19 cellular contexts compared by ENCODE assay signal in the genomic region with DNA sequence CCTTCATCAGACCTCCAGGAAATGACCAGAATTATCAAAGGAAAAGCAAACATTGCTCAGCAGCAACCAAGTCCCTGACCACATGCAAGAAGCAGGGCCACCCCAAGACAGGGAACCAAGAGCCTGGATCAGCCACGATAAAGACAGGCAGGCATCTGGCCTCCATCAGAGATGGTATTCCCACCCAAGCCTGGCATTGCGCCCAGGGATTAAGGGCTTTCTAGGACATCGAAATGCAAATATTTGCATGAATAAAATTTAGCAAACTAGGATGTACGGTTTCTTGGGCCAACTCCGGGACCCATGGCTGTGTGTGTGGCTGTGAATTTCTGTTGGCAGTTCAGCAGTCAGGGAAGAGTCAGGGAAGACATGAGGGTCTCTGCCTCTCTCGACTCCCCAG.
DNase-seq lines count a peak whose midpoint lies in the region; ATAC-seq and TF ChIP-seq lines count a peak whose summit lies in the region.
"Had no signal": no experiment of that assay in that cellular context is flagged by ENCODE, and none has a peak within 500 bp of the region (broad histone marks: within the 10 kb centered on the region; RNA-seq: fewer than 3 reads in every experiment).

No MANE protein-coding gene starts in this region.

- ATAC-seq in natural killer cell treated with Interleukin-12 subunit alpha and Interleukin-12 subunit beta and Interleukin-15 and Interleukin-18, amount 100 ng/mL, for 72 hours: no peak
- no peak for ATAC-seq in activated naive CD8-positive, alpha-beta T cell treated with anti-CD3 and anti-CD28 coated beads, Interleukin-2, amount 50 U/mL, for 24 hours
- ATAC-seq: gastroesophageal sphincter, left colon had no signal

- no peaks in the 10 kb centered on the region for H3K9me3 Mint-ChIP-seq in progenitor cell of endocrine pancreas (ENCODE audit: low read depth)
- no peaks in the 10 kb centered on the region for H3K9me3 Mint-ChIP-seq in natural killer cell treated with Interleukin-12 subunit alpha and Interleukin-12 subunit beta and Interleukin-15 and Interleukin-18, amount 100 ng/mL, for 72 hours
- H3K9me3 Mint-ChIP-seq in activated naive CD8-positive, alpha-beta T cell treated with anti-CD3 and anti-CD28 coated beads, Interleukin-2, amount 50 U/mL, for 24 hours: peaks cover 4% of the 10 kb centered on the region

- no peak for TF ChIP-seq CTCF in progenitor cell of endocrine pancreas (IDR thresholded peaks at IDR 0.05; ENCODE audit: unreplicated experiment)
- TF ChIP-seq CTCF in GM10266 (IDR thresholded peaks at IDR 0.05; ENCODE audit: control insufficient read depth, insufficient read depth, low read depth, missing control alignments): no peak

- H3K4me1 Mint-ChIP-seq in progenitor cell of endocrine pancreas (ENCODE audit: low read depth): peaks cover 29% of the 10 kb centered on the region
- H3K4me1 Mint-ChIP-seq in natural killer cell treated with Interleukin-12 subunit alpha and Interleukin-12 subunit beta and Interleukin-15 and Interleukin-18, amount 100 ng/mL, for 72 hours (ENCODE audit: low read depth in 2 of 2): no peaks in the 10 kb centered on the region
- H3K4me1 Mint-ChIP-seq in activated naive CD8-positive, alpha-beta T cell treated with anti-CD3 and anti-CD28 coated beads, Interleukin-2, amount 50 U/mL, for 24 hours: no peaks in the 10 kb centered on the region
- H3K4me1 Mint-ChIP-seq: B cell had no signal

- H3K27me3 Mint-ChIP-seq in progenitor cell of endocrine pancreas: peaks cover 2% of the 10 kb centered on the region
- peaks cover 24 to 47% of the 10 kb centered on the region in 2 donors for H3K27me3 Mint-ChIP-seq in natural killer cell treated with Interleukin-12 subunit alpha and Interleukin-12 subunit beta and Interleukin-15 and Interleukin-18, amount 100 ng/mL, for 72 hours
- peaks cover 16% of the 10 kb centered on the region for H3K27me3 Mint-ChIP-seq in activated naive CD8-positive, alpha-beta T cell treated with anti-CD3 and anti-CD28 coated beads, Interleukin-2, amount 50 U/mL, for 24 hours

- peak overlapping the region; percentile 51 for H3K27ac Mint-ChIP-seq in progenitor cell of endocrine pancreas
- H3K27ac Mint-ChIP-seq in natural killer cell treated with Interleukin-12 subunit alpha and Interleukin-12 subunit beta and Interleukin-15 and Interleukin-18, amount 100 ng/mL, for 72 hours: no peak overlapping the region
- H3K27ac Mint-ChIP-seq in activated naive CD8-positive, alpha-beta T cell treated with anti-CD3 and anti-CD28 coated beads, Interleukin-2, amount 50 U/mL, for 24 hours: no peak overlapping the region
- H3K27ac Mint-ChIP-seq: B cell had no signal

- H3K36me3 Mint-ChIP-seq in progenitor cell of endocrine pancreas (ENCODE audit: insufficient read depth): no peaks in the 10 kb centered on the region
- H3K36me3 Mint-ChIP-seq in natural killer cell treated with Interleukin-12 subunit alpha and Interleukin-12 subunit beta and Interleukin-15 and Interleukin-18, amount 100 ng/mL, for 72 hours: no peaks in the 10 kb centered on the region
- H3K36me3 Mint-ChIP-seq in activated naive CD8-positive, alpha-beta T cell treated with anti-CD3 and anti-CD28 coated beads, Interleukin-2, amount 50 U/mL, for 24 hours (ENCODE audit: low read depth): no peaks in the 10 kb centered on the region

- H3K4me3 Mint-ChIP-seq in progenitor cell of endocrine pancreas (ENCODE audit: low read depth): no peak overlapping the region
- no peak overlapping the region for H3K4me3 Mint-ChIP-seq in natural killer cell treated with Interleukin-12 subunit alpha and Interleukin-12 subunit beta and Interleukin-15 and Interleukin-18, amount 100 ng/mL, for 72 hours
- no peak overlapping the region for H3K4me3 Mint-ChIP-seq in activated naive CD8-positive, alpha-beta T cell treated with anti-CD3 and anti-CD28 coated beads, Interleukin-2, amount 50 U/mL, for 24 hours
- H3K4me3 Mint-ChIP-seq: B cell had no signal

- peak; percentile 79 for DNase-seq in EH (ENCODE audit: low read depth)
- peak; percentile 56 for DNase-seq in NCI-H1048 (lab: John Stamatoyannopoulos, UW)
- DNase-seq in fibroblast of gingiva (ENCODE audit: low read depth): peak; percentile 22
- no peak for DNase-seq in progenitor cell of endocrine pancreas (ENCODE audit: low spot score, unreplicated experiment)
- no peak for DNase-seq in natural killer cell treated with Interleukin-12 subunit alpha and Interleukin-12 subunit beta and Interleukin-15 and Interleukin-18, amount 100 ng/mL, for 72 hours (ENCODE audit: low spot score)
- no peak for DNase-seq in activated naive CD8-positive, alpha-beta T cell treated with anti-CD3 and anti-CD28 coated beads, Interleukin-2, amount 50 U/mL, for 24 hours
- DNase-seq in kidney tubule cell (ENCODE audit: low spot score): no peak
- no peak for DNase-seq in GM10266 (ENCODE audit: extremely low spot score)
- DNase-seq: activated CD4-positive, alpha-beta T cell treated with anti-CD3 and anti-CD28 coated beads, Interleukin-2, amount 50 U/mL, for 4 hours; activated effector memory CD4-positive, alpha-beta T cell treated with Interleukin-2 at 50 U/mL for 16 hours; dorsolateral prefrontal cortex; KBM-7; NCI-H1694 treated with DMSO at 0.1 percent for 48 hours; NCI-H345; NK-92 treated with Interleukin-12 subunit alpha and Interleukin-12 subunit beta, amount 100 ng/mL, for 24 hours; Peyer's patch had no signal

Comparison
In these comparisons a context has a peak if more than half of its experiments do, and no peak if none do; other contexts are left out.
1. DNase-seq: peak in EH (single experiment), NCI-H1048 (single experiment) and fibroblast of gingiva (single experiment); none in progenitor cell of endocrine pancreas (single experiment), natural killer cell treated with Interleukin-12 subunit alpha and Interleukin-12 subunit beta and Interleukin-15 and Interleukin-18, amount 100 ng/mL, for 72 hours (single experiment), activated naive CD8-positive, alpha-beta T cell treated with anti-CD3 and anti-CD28 coated beads, Interleukin-2, amount 50 U/mL, for 24 hours (single experiment), kidney tubule cell (single experiment) and GM10266 (single experiment).